In the genomic region with DNA sequence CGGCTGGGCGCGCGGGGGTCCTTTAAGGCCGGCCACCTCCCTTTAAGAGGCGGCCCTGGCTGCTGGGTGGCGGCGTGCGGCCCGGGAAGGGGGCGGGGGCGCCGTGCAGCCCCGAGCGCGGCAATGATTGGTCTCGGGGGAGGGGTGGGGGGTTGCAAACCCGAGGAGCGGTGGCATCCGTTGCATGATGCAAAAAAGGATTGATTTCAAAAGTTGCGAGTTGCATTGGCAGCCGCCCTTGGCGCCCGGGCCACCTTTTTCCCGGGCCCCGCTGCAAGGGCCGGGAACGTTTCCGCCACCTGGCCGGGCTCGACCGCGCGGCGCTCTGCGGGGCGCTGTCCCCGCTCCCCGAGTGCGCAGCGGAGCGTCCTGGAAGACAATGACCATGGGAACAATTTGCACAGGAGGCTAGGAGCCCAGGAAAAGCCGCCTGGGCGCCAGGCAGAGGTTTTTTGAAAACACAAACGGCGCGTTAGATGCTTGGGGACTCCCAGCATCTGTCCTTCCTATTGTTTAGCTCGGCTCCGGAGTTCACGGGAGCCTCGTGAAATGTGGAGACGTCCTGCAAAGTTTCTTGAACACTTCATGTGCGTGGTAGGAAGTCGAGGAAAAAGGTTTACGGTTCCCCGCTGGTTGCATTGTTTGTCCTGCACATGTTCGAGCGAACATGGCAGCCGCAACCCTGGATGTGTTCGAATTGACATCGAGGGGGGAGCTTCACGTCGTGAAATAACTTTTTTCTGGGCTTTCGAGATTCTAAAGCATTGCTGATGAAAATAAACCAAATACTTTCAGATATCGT, we compare ENCODE assay signal across 1 cellular context.
A peak's percentile ranks its signal among the peaks of the same experiment; 100 is the strongest.
TF ChIP-seq lines count a peak whose summit lies in the region.

A gene with protein sequence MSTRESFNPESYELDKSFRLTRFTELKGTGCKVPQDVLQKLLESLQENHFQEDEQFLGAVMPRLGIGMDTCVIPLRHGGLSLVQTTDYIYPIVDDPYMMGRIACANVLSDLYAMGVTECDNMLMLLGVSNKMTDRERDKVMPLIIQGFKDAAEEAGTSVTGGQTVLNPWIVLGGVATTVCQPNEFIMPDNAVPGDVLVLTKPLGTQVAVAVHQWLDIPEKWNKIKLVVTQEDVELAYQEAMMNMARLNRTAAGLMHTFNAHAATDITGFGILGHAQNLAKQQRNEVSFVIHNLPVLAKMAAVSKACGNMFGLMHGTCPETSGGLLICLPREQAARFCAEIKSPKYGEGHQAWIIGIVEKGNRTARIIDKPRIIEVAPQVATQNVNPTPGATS (minus strand): TSS at position 78 of the 802 bp plus-strand sequence. CDS start 3,343 bp downstream, outside the sequence.

TF ChIP-seq in HepG2, 621 proteins besides CTCF, POLR2A, EP300 and RAD21 (continued from another document and continues in another):
- TF ChIP-seq, protein P1, sequence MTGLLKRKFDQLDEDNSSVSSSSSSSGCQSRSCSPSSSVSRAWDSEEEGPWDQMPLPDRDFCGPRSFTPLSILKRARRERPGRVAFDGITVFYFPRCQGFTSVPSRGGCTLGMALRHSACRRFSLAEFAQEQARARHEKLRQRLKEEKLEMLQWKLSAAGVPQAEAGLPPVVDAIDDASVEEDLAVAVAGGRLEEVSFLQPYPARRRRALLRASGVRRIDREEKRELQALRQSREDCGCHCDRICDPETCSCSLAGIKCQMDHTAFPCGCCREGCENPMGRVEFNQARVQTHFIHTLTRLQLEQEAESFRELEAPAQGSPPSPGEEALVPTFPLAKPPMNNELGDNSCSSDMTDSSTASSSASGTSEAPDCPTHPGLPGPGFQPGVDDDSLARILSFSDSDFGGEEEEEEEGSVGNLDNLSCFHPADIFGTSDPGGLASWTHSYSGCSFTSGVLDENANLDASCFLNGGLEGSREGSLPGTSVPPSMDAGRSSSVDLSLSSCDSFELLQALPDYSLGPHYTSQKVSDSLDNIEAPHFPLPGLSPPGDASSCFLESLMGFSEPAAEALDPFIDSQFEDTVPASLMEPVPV (CRISPR knock-in tag; IDR thresholded peaks at IDR 0.05): no peak
- peak; percentile 41; the same call in 1 of the 2 replicates for TF ChIP-seq BCL6 (CRISPR knock-in tag; IDR thresholded peaks at IDR 0.05)
- TF ChIP-seq, protein P2, sequence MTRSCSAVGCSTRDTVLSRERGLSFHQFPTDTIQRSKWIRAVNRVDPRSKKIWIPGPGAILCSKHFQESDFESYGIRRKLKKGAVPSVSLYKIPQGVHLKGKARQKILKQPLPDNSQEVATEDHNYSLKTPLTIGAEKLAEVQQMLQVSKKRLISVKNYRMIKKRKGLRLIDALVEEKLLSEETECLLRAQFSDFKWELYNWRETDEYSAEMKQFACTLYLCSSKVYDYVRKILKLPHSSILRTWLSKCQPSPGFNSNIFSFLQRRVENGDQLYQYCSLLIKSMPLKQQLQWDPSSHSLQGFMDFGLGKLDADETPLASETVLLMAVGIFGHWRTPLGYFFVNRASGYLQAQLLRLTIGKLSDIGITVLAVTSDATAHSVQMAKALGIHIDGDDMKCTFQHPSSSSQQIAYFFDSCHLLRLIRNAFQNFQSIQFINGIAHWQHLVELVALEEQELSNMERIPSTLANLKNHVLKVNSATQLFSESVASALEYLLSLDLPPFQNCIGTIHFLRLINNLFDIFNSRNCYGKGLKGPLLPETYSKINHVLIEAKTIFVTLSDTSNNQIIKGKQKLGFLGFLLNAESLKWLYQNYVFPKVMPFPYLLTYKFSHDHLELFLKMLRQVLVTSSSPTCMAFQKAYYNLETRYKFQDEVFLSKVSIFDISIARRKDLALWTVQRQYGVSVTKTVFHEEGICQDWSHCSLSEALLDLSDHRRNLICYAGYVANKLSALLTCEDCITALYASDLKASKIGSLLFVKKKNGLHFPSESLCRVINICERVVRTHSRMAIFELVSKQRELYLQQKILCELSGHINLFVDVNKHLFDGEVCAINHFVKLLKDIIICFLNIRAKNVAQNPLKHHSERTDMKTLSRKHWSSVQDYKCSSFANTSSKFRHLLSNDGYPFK (CRISPR knock-in tag; IDR thresholded peaks at IDR 0.05; ENCODE audit: borderline replicate concordance): peak; percentile 53; the same call in 1 of the 2 replicates
- peak; percentile 76; the same call in 1 of the 2 replicates for TF ChIP-seq GABPB1 (CRISPR knock-in tag; IDR thresholded peaks at IDR 0.05)
- TF ChIP-seq BHLHE40 (IDR thresholded peaks at IDR 0.05; ENCODE audit: low read length): no peak
- TF ChIP-seq ZNF619 (CRISPR knock-in tag; IDR thresholded peaks at IDR 0.05): 0 out of 2 replicates have a peak, but pooled peaks have one; percentile 36
- TF ChIP-seq, protein P3, sequence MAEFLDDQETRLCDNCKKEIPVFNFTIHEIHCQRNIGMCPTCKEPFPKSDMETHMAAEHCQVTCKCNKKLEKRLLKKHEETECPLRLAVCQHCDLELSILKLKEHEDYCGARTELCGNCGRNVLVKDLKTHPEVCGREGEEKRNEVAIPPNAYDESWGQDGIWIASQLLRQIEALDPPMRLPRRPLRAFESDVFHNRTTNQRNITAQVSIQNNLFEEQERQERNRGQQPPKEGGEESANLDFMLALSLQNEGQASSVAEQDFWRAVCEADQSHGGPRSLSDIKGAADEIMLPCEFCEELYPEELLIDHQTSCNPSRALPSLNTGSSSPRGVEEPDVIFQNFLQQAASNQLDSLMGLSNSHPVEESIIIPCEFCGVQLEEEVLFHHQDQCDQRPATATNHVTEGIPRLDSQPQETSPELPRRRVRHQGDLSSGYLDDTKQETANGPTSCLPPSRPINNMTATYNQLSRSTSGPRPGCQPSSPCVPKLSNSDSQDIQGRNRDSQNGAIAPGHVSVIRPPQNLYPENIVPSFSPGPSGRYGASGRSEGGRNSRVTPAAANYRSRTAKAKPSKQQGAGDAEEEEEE (CRISPR knock-in tag; IDR thresholded peaks at IDR 0.05; ENCODE audit: borderline replicate concordance): no peak
- no peak for TF ChIP-seq CENPT (CRISPR knock-in tag; IDR thresholded peaks at IDR 0.05; ENCODE audit: low read depth)
- peak; percentile 24; the same call in 1 of the 2 replicates for TF ChIP-seq ZNF792 (CRISPR knock-in tag; IDR thresholded peaks at IDR 0.05)
- TF ChIP-seq, protein P4, sequence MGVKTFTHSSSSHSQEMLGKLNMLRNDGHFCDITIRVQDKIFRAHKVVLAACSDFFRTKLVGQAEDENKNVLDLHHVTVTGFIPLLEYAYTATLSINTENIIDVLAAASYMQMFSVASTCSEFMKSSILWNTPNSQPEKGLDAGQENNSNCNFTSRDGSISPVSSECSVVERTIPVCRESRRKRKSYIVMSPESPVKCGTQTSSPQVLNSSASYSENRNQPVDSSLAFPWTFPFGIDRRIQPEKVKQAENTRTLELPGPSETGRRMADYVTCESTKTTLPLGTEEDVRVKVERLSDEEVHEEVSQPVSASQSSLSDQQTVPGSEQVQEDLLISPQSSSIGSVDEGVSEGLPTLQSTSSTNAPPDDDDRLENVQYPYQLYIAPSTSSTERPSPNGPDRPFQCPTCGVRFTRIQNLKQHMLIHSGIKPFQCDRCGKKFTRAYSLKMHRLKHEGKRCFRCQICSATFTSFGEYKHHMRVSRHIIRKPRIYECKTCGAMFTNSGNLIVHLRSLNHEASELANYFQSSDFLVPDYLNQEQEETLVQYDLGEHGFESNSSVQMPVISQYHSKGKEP (CRISPR knock-in tag; IDR thresholded peaks at IDR 0.05): no peak
- TF ChIP-seq, protein P5, sequence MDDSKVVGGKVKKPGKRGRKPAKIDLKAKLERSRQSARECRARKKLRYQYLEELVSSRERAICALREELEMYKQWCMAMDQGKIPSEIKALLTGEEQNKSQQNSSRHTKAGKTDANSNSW (CRISPR knock-in tag; IDR thresholded peaks at IDR 0.05; ENCODE audit: borderline replicate concordance): no peak
- TF ChIP-seq, protein P6, sequence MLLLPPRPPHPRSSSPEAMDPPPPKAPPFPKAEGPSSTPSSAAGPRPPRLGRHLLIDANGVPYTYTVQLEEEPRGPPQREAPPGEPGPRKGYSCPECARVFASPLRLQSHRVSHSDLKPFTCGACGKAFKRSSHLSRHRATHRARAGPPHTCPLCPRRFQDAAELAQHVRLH (CRISPR knock-in tag; IDR thresholded peaks at IDR 0.05; ENCODE audit: borderline replicate concordance, low read depth): peak; percentile 31; the same call in 1 of the 2 replicates
- TF ChIP-seq PTBP1 (IDR thresholded peaks at IDR 0.05; ENCODE audit: low read depth, low read length, poor library complexity, severe bottlenecking): peak; percentile 32
- TF ChIP-seq SIX1 (CRISPR knock-in tag; IDR thresholded peaks at IDR 0.05; ENCODE audit: borderline replicate concordance): no peak
- TF ChIP-seq, protein P7, sequence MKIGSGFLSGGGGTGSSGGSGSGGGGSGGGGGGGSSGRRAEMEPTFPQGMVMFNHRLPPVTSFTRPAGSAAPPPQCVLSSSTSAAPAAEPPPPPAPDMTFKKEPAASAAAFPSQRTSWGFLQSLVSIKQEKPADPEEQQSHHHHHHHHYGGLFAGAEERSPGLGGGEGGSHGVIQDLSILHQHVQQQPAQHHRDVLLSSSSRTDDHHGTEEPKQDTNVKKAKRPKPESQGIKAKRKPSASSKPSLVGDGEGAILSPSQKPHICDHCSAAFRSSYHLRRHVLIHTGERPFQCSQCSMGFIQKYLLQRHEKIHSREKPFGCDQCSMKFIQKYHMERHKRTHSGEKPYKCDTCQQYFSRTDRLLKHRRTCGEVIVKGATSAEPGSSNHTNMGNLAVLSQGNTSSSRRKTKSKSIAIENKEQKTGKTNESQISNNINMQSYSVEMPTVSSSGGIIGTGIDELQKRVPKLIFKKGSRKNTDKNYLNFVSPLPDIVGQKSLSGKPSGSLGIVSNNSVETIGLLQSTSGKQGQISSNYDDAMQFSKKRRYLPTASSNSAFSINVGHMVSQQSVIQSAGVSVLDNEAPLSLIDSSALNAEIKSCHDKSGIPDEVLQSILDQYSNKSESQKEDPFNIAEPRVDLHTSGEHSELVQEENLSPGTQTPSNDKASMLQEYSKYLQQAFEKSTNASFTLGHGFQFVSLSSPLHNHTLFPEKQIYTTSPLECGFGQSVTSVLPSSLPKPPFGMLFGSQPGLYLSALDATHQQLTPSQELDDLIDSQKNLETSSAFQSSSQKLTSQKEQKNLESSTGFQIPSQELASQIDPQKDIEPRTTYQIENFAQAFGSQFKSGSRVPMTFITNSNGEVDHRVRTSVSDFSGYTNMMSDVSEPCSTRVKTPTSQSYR (CRISPR knock-in tag; IDR thresholded peaks at IDR 0.05; ENCODE audit: borderline replicate concordance): peak; percentile 84
- TF ChIP-seq ZNF672 (CRISPR knock-in tag; IDR thresholded peaks at IDR 0.05): no peak
- TF ChIP-seq, protein P8, sequence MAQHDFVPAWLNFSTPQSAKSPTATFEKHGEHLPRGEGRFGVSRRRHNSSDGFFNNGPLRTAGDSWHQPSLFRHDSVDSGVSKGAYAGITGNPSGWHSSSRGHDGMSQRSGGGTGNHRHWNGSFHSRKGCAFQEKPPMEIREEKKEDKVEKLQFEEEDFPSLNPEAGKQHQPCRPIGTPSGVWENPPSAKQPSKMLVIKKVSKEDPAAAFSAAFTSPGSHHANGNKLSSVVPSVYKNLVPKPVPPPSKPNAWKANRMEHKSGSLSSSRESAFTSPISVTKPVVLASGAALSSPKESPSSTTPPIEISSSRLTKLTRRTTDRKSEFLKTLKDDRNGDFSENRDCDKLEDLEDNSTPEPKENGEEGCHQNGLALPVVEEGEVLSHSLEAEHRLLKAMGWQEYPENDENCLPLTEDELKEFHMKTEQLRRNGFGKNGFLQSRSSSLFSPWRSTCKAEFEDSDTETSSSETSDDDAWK (CRISPR knock-in tag; IDR thresholded peaks at IDR 0.05): no peak
- TF ChIP-seq, protein P9, sequence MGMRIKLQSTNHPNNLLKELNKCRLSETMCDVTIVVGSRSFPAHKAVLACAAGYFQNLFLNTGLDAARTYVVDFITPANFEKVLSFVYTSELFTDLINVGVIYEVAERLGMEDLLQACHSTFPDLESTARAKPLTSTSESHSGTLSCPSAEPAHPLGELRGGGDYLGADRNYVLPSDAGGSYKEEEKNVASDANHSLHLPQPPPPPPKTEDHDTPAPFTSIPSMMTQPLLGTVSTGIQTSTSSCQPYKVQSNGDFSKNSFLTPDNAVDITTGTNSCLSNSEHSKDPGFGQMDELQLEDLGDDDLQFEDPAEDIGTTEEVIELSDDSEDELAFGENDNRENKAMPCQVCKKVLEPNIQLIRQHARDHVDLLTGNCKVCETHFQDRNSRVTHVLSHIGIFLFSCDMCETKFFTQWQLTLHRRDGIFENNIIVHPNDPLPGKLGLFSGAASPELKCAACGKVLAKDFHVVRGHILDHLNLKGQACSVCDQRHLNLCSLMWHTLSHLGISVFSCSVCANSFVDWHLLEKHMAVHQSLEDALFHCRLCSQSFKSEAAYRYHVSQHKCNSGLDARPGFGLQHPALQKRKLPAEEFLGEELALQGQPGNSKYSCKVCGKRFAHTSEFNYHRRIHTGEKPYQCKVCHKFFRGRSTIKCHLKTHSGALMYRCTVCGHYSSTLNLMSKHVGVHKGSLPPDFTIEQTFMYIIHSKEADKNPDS (CRISPR knock-in tag; IDR thresholded peaks at IDR 0.05): no peak
- TF ChIP-seq ZNF777 (CRISPR knock-in tag; IDR thresholded peaks at IDR 0.05): peak; percentile 60; the same call in 1 of the 2 replicates
- TF ChIP-seq ZNF543 (CRISPR knock-in tag; IDR thresholded peaks at IDR 0.05): 0 out of 2 replicates have a peak, but pooled peaks have one; percentile 35
- TF ChIP-seq GFI1 (CRISPR knock-in tag; IDR thresholded peaks at IDR 0.05; ENCODE audit: borderline replicate concordance): 0 out of 2 replicates have a peak, but pooled peaks have one; percentile 38
- peak; percentile 65 for TF ChIP-seq HNRNPLL (IDR thresholded peaks at IDR 0.05; ENCODE audit: low read depth, low read length, poor library complexity, severe bottlenecking)
- TF ChIP-seq, protein P10, sequence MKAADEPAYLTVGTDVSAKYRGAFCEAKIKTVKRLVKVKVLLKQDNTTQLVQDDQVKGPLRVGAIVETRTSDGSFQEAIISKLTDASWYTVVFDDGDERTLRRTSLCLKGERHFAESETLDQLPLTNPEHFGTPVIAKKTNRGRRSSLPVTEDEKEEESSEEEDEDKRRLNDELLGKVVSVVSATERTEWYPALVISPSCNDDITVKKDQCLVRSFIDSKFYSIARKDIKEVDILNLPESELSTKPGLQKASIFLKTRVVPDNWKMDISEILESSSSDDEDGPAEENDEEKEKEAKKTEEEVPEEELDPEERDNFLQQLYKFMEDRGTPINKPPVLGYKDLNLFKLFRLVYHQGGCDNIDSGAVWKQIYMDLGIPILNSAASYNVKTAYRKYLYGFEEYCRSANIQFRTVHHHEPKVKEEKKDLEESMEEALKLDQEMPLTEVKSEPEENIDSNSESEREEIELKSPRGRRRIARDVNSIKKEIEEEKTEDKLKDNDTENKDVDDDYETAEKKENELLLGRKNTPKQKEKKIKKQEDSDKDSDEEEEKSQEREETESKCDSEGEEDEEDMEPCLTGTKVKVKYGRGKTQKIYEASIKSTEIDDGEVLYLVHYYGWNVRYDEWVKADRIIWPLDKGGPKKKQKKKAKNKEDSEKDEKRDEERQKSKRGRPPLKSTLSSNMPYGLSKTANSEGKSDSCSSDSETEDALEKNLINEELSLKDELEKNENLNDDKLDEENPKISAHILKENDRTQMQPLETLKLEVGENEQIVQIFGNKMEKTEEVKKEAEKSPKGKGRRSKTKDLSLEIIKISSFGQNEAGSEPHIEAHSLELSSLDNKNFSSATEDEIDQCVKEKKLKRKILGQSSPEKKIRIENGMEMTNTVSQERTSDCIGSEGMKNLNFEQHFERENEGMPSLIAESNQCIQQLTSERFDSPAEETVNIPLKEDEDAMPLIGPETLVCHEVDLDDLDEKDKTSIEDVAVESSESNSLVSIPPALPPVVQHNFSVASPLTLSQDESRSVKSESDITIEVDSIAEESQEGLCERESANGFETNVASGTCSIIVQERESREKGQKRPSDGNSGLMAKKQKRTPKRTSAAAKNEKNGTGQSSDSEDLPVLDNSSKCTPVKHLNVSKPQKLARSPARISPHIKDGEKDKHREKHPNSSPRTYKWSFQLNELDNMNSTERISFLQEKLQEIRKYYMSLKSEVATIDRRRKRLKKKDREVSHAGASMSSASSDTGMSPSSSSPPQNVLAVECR (CRISPR knock-in tag; IDR thresholded peaks at IDR 0.05; ENCODE audit: borderline replicate concordance): peak; percentile 71; the same call in 1 of the 2 replicates
- TF ChIP-seq, protein P11, sequence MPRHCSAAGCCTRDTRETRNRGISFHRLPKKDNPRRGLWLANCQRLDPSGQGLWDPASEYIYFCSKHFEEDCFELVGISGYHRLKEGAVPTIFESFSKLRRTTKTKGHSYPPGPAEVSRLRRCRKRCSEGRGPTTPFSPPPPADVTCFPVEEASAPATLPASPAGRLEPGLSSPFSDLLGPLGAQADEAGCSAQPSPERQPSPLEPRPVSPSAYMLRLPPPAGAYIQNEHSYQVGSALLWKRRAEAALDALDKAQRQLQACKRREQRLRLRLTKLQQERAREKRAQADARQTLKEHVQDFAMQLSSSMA (CRISPR knock-in tag; IDR thresholded peaks at IDR 0.05): no peak
